In the genomic region with DNA sequence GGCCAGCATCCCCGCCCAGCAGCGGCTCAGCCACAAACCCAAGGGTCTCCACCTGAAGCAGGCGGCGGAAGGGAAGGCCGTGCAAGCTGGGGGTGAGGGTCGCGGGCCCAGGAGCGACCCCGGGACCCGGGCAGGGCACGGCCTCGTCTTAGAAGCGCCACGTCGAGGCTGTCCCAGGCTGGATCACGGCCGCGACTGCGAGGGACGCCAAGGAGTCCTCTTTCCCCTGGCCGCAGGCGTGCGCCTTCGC, we compare ENCODE assay signal across 8 cellular contexts. TPM values are rescaled to one million over a fixed set of nuclear protein-coding genes. Genes with fewer than 3 reads are reported as not detected.
DNase-seq lines count a peak whose midpoint lies in the region; ATAC-seq and TF ChIP-seq lines count a peak whose summit lies in the region.

No MANE protein-coding gene starts in this region.

- peaks cover 17% of the 10 kb centered on the region for H3K79me2 ChIP-seq in OCI-LY1 (ENCODE audit: insufficient read depth, low read length)

- ATAC-seq in esophagus mucosa (peak; percentile 37), GM19397 (IDR thresholded peaks at IDR 0.05; ENCODE audit: unreplicated experiment) (no peak), GM19351 (IDR thresholded peaks at IDR 0.05; ENCODE audit: unreplicated experiment) (no peak)

- H3K9ac ChIP-seq in OCI-LY1 (ENCODE audit: low read length), result peak overlapping the region; percentile 76

- DNase-seq in ovary (no peak), anterior cingulate cortex (lab: John Stamatoyannopoulos, UW) (no peak)
- no peak for DNase-seq in effector CD4-positive, alpha-beta T cell

- TF ChIP-seq POLR2A in GM10847 (IDR thresholded peaks at IDR 0.05; ENCODE audit: extremely low read depth, insufficient read length), result peak; percentile 43
- no peak for TF ChIP-seq POLR2A in ovary (IDR thresholded peaks at IDR 0.05)

- peak overlapping the region; percentile 67 for H3K4me3 ChIP-seq in OCI-LY1 (ENCODE audit: low read depth, low read length, poor library complexity, severe bottlenecking)
- H3K4me3 ChIP-seq in ovary, result peak overlapping the region; percentile 53

- H3K4me1 ChIP-seq in OCI-LY1 (ENCODE audit: insufficient read depth, low read length, severe bottlenecking) (peaks cover 23% of the 10 kb centered on the region), ovary (ENCODE audit: insufficient read depth) (peaks cover 2% of the 10 kb centered on the region)

- no peaks in the 10 kb centered on the region for H3K27me3 ChIP-seq in OCI-LY1 (ENCODE audit: insufficient read depth, low read length)
- no peaks in the 10 kb centered on the region for H3K27me3 ChIP-seq in ovary

- peak overlapping the region; percentile 73 for H3K4me2 ChIP-seq in OCI-LY1 (ENCODE audit: low read length)

- TF ChIP-seq CTCF in OCI-LY1 (IDR thresholded peaks at IDR 0.05; ENCODE audit: low read length) (no peak), ovary (IDR thresholded peaks at IDR 0.05) (no peak)

- intact Hi-C loops in ovary (cut with DNase I), result loop anchor here in 2 of 4 donors (2.0 to 10.0 kb wide), 2 partner anchors 76 to 88 kb away; a partner anchor contains a TSS

- no peaks in the 10 kb centered on the region for H3K9me2 ChIP-seq in OCI-LY1 (ENCODE audit: low read depth, low read length)

- H3F3A ChIP-seq in OCI-LY1 (ENCODE audit: insufficient read depth, low read length), result no peaks in the 10 kb centered on the region

- 0 to 1% (median 1%) methylated on average over 17 to 24 of the region's 24 CpGs for WGBS in ovary, 3 donors

- H3K27ac ChIP-seq in OCI-LY1 (ENCODE audit: low read depth, low read length, poor library complexity, severe bottlenecking), result no peak overlapping the region
- H3K27ac ChIP-seq in ovary, result peak overlapping the region; percentile 57 to 89

- H3K36me3 ChIP-seq in OCI-LY1 (ENCODE audit: insufficient read depth, low read length) (peaks cover 32% of the 10 kb centered on the region), ovary (no peaks in the 10 kb centered on the region)

- no peak for TF ChIP-seq EP300 in ovary (IDR thresholded peaks at IDR 0.05)

- no peak overlapping the region for H2AFZ ChIP-seq in OCI-LY1 (ENCODE audit: low read length)

- H3K9me3 ChIP-seq in OCI-LY1 (ENCODE audit: low read length) (no peaks in the 10 kb centered on the region), ovary (no peaks in the 10 kb centered on the region)

- no peaks in the 10 kb centered on the region for H4K20me1 ChIP-seq in OCI-LY1 (ENCODE audit: insufficient read depth, low read length)

RNA-seq across cellular contexts. Expression of a gene that starts 0.5 kb away (rescaled TPM):
- total RNA-seq in esophagus mucosa, result 11.1 TPM
- 1 to 10 TPM; 1.4 to 2.5 (median 2.0) TPM for total RNA-seq in ovary
- 1 to 10 TPM in 1 of 2 donors, under 1 TPM in 1; 0.87 to 1.1 TPM for polyA plus RNA-seq in ovary

RNA-seq across cellular contexts. Expression of a gene that starts 31.2 kb away (rescaled TPM):
- total RNA-seq in esophagus mucosa (3.1 TPM), ovary (1 to 10 TPM in 3 of 7 donors, under 1 TPM in 2, not detected in 2; 0.38 to 2.0 (median 1.4) TPM)
- polyA plus RNA-seq in ovary, result 1 to 10 TPM in 1 of 2 donors, not detected in 1; 1.2 TPM

RNA-seq across cellular contexts. Expression of a gene that starts 42.4 kb away (rescaled TPM):
- total RNA-seq in esophagus mucosa (0.08 TPM), ovary (under 1 TPM in 3 of 7 donors, not detected in 4; 0.12 to 0.34 (median 0.26) TPM)
- polyA plus RNA-seq in ovary, result under 1 TPM in 1 of 2 donors, not detected in 1; 0.13 TPM

RNA-seq across cellular contexts. Expression of a gene that starts 46.2 kb away (rescaled TPM):
- total RNA-seq in esophagus mucosa (2.0 TPM), ovary (1 to 10 TPM; 2.5 to 8.1 (median 6.7) TPM)
- 1 to 10 TPM; 1.9 to 2.3 TPM for polyA plus RNA-seq in ovary
